ENCODE assay signal across 8 cellular contexts in the genomic region with DNA sequence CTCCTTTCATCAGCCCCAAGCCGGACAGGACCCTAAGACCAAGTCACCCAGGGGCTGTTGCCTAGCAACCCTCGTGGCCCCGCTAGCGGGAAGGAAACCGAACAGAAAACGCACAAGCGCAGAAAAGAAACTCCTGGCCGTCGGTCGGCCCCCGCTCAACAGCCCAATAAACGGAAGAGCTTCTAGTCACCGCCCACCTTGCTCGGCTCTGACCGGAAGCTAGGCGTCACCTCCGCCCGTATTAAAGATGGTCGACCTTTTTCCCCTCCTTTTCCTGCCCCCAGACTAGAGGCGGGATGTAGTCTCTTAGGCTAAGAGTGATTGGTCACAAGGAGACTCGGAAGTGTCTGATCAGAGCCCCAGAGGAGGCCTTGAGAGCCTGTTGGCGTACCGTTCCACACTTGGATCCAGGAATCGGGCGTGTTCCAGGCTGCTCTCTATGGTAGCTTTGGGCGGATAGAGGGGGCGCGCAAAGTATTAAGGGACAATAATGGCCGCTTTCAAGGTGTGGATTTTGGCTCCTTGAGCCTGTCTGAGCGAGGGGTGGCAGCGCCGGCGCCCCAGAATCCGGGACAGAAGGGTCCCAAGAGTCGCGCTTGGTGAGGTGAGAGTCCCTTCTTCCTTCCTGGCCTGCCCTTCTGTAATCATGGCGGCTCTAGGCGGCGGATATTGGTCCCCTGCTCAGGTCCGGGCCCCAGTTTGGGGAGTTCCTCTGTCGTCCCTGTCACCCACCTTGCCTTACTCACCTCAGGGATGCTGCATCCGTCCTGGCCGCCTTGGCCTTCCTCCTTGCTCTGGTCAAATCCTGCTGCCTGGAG.
DNase-seq lines count a peak whose midpoint lies in the region; ATAC-seq and TF ChIP-seq lines count a peak whose summit lies in the region.

A gene (plus strand): TSS at position 400 of the 818 bp plus-strand sequence. CDS start 2,311 bp downstream, outside the sequence.
A gene (minus strand): TSS at position 173 of the 818 bp plus-strand sequence. CDS start 2,871 bp downstream, outside the sequence.

- H3K36me3 Mint-ChIP-seq in central memory CD8-positive, alpha-beta T cell (ENCODE audit: insufficient read depth), result peaks cover 51% of the 10 kb centered on the region

- no peak for TF ChIP-seq CTCF in AG09309 (IDR thresholded peaks at IDR 0.05; ENCODE audit: control insufficient read depth, insufficient read depth, low read depth, low read length, missing control alignments)

- H3K4me3 Mint-ChIP-seq in central memory CD8-positive, alpha-beta T cell, result peak within 1 kb of the TSS; percentile 96

- peak within 1 kb of the TSS; percentile 99 for H3K27ac Mint-ChIP-seq in central memory CD8-positive, alpha-beta T cell (ENCODE audit: low read depth)

- peak within 1 kb of the TSS; percentile 99 for H3K4me3 ChIP-seq in AG09309 (ENCODE audit: control insufficient read depth, low read depth, low read length)

- ATAC-seq in GM19025 (IDR thresholded peaks at IDR 0.05; ENCODE audit: low read depth, unreplicated experiment) (peak; percentile 98), HG03342 (IDR thresholded peaks at IDR 0.05; ENCODE audit: unreplicated experiment) (peak; percentile 95)
- peak; percentile 98 for ATAC-seq in central memory CD8-positive, alpha-beta T cell (replicated peaks; ENCODE audit: extremely low read depth, poor library complexity, severe bottlenecking)

- H3K9me3 Mint-ChIP-seq in central memory CD8-positive, alpha-beta T cell, result no peaks in the 10 kb centered on the region

- peaks cover 65% of the 10 kb centered on the region for H3K4me1 Mint-ChIP-seq in central memory CD8-positive, alpha-beta T cell

- DNase-seq in AG09309 (ENCODE audit: low read depth), result peak; percentile 97
- peak; percentile 85 to 93 for DNase-seq in NCI-H446 (lab: John Stamatoyannopoulos, UW)
- DNase-seq in activated CD4-positive, CD25-positive, alpha-beta regulatory T cell treated with anti-CD3 and anti-CD28 coated beads, Interleukin-2, amount 50 U/mL, for 16 hours (ENCODE audit: low read depth, low spot score), result peak; percentile 89
- peak; percentile 78 to 89 for DNase-seq in central memory CD8-positive, alpha-beta T cell (ENCODE audit: low spot score in 2 of 2)
- DNase-seq in iris pigment epithelial cell (ENCODE audit: low read depth), result peak; percentile 100
- DNase-seq in stimulated activated CD4-positive, alpha-beta T cell treated with anti-CD3 and anti-CD28 coated beads, Interleukin-12 subunit alpha, Interleukin-12 subunit beta, amount 100 ng/mL, for 24 hours (ENCODE audit: low read depth in 2 of 2), result peak; percentile 82 to 85

- H3K27me3 Mint-ChIP-seq in central memory CD8-positive, alpha-beta T cell, result no peaks in the 10 kb centered on the region

Comparison
In these comparisons a context has a peak if more than half of its experiments do, and no peak if none do; other contexts are left out.
1. Peak in every context shown above with its lines: DNase-seq, ATAC-seq and H3K4me3 ChIP-seq.